ENCODE assay signal across 8 cellular contexts in the genomic region with DNA sequence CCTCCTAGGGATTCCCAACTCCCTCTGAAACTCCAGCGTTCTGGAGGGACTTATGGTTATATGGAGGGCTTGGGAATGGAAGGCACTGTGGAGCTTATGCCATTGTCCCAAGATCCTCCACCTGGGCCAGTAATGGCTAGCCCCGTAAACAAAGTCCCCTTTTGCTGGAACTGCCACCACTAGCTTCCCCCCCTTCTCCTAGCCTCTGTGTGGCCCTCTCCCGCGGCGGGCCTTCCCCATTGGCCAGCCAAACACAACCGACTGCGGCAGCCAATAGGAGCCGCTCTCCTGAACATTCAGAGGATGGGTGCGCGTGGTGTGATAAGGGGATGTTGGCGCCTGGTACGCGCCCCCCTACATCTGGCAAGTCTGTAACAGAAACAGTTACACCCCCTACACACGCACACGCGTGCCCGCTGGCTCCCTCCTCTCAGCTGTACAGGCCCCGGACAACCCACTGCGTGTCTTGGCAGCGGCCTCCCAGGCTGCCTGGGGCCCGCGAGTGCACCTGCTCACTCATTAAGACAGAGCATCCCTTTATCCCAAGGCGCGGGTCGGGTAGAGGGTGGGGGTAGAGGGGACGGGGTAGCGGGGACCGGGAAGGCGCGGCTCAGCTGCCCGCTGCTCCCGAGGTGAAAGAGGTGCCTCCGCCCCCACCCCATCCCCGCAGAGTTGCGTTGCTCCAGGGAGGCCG. TPM values are rescaled to one million over a fixed set of nuclear protein-coding genes. Genes with fewer than 3 reads are reported as not detected.
A peak's percentile ranks its signal among the peaks of the same experiment; 100 is the strongest.
DNase-seq lines count a peak whose midpoint lies in the region; ATAC-seq and TF ChIP-seq lines count a peak whose summit lies in the region.

No MANE protein-coding gene starts in this region.

- H3K27me3 Mint-ChIP-seq in natural killer cell treated with Interleukin-12 subunit alpha and Interleukin-12 subunit beta and Interleukin-15 and Interleukin-18, amount 100 ng/mL, for 72 hours, result peaks cover 0 to 3% of the 10 kb centered on the region in 2 donors

- no peaks in the 10 kb centered on the region for H3K36me3 Mint-ChIP-seq in natural killer cell treated with Interleukin-12 subunit alpha and Interleukin-12 subunit beta and Interleukin-15 and Interleukin-18, amount 100 ng/mL, for 72 hours

- peak overlapping the region; percentile 93 for H3K4me3 Mint-ChIP-seq in natural killer cell treated with Interleukin-12 subunit alpha and Interleukin-12 subunit beta and Interleukin-15 and Interleukin-18, amount 100 ng/mL, for 72 hours

- ATAC-seq in GM19043 (IDR thresholded peaks at IDR 0.05; ENCODE audit: low read depth, unreplicated experiment) (peak; percentile 73), HG03354 (IDR thresholded peaks at IDR 0.05; ENCODE audit: poor library complexity, severe bottlenecking, unreplicated experiment) (peak; percentile 81), esophagus mucosa (peak; percentile 43)
- peak; percentile 78 to 82 for ATAC-seq in natural killer cell treated with Interleukin-12 subunit alpha and Interleukin-12 subunit beta and Interleukin-15 and Interleukin-18, amount 100 ng/mL, for 72 hours

- no peak for TF ChIP-seq CTCF in BJ (IDR thresholded peaks at IDR 0.05; ENCODE audit: insufficient read depth, low read depth, low read length)

- H3K9me3 Mint-ChIP-seq in natural killer cell treated with Interleukin-12 subunit alpha and Interleukin-12 subunit beta and Interleukin-15 and Interleukin-18, amount 100 ng/mL, for 72 hours, result no peaks in the 10 kb centered on the region

- POLR2A ChIA-PET in BJ (lab: Charles Lee), result no interaction called here

- H3K27me3 ChIP-seq in BJ (ENCODE audit: control insufficient read depth, insufficient read depth, low read length), result no peaks in the 10 kb centered on the region

- peak overlapping the region; percentile 44 for H3K4me3 ChIP-seq in BJ (ENCODE audit: low read depth, low read length)

- peaks cover 35 to 42% of the 10 kb centered on the region in 2 donors for H3K4me1 Mint-ChIP-seq in natural killer cell treated with Interleukin-12 subunit alpha and Interleukin-12 subunit beta and Interleukin-15 and Interleukin-18, amount 100 ng/mL, for 72 hours (ENCODE audit: low read depth in 2 of 2)

- DNase-seq in BJ (ENCODE audit: low read depth), result no peak
- peak; percentile 80 for DNase-seq in NCI-H748 treated with DMSO at 0.1 percent for 48 hours (lab: John Stamatoyannopoulos, UW)
- DNase-seq in activated T-cell treated with anti-CD3 and anti-CD28 coated beads for 24 hours (ENCODE audit: low read depth), result peak; percentile 41
- peak; percentile 66 for DNase-seq in natural killer cell treated with Interleukin-12 subunit alpha and Interleukin-12 subunit beta and Interleukin-15 and Interleukin-18, amount 100 ng/mL, for 72 hours (ENCODE audit: low spot score)

- CTCF ChIA-PET in BJ (lab: Yijun Ruan, JAX), result interaction anchor here (0.7 to 1.6 kb wide), 3 partner anchors 21 to 110 kb away, joined by 3 read pairs; no protein-coding TSS in a partner anchor

- H3K27ac Mint-ChIP-seq in natural killer cell treated with Interleukin-12 subunit alpha and Interleukin-12 subunit beta and Interleukin-15 and Interleukin-18, amount 100 ng/mL, for 72 hours, result peak overlapping the region; percentile 47 to 96

- peak overlapping the region; percentile 95 for H3K27ac ChIP-seq in temporal lobe (ENCODE audit: low read depth, low read length)

- no peaks in the 10 kb centered on the region for H3K36me3 ChIP-seq in BJ (ENCODE audit: control insufficient read depth, insufficient read depth, low read length)

RNA-seq across cellular contexts. Expression of a gene that starts 0.9 kb away (rescaled TPM):
- 4.6 and 5.1 TPM in 2 replicates for polyA plus RNA-seq in BJ (2011; rRNA removed)
- polyA minus RNA-seq in BJ (2011; rRNA and poly(A)+ RNA removed), result 2.1 and 2.2 TPM in 2 replicates
- total RNA-seq in esophagus mucosa (0.20 TPM), temporal lobe (24.1 TPM)
- 10 to 100 TPM; 25.4 to 44.2 TPM for total RNA-seq in natural killer cell treated with Interleukin-12 subunit alpha and Interleukin-12 subunit beta and Interleukin-15 and Interleukin-18, amount 100 ng/mL, for 72 hours

RNA-seq across cellular contexts. Expression of a gene that starts 5.3 kb away (rescaled TPM):
- polyA plus RNA-seq in BJ (2011; rRNA removed), result 23.2 and 27.8 TPM in 2 replicates
- polyA minus RNA-seq in BJ (2011; rRNA and poly(A)+ RNA removed), result 9.8 and 13.2 TPM in 2 replicates
- 21.9 TPM for total RNA-seq in esophagus mucosa
- total RNA-seq in natural killer cell treated with Interleukin-12 subunit alpha and Interleukin-12 subunit beta and Interleukin-15 and Interleukin-18, amount 100 ng/mL, for 72 hours, result 10 to 100 TPM; 38.6 to 49.1 TPM
- 7.9 TPM for total RNA-seq in temporal lobe

Comparison
In these comparisons a context has a peak if more than half of its experiments do, and no peak if none do; other contexts are left out.
1. RNA of a gene that starts 0.9 kb away (total RNA-seq): 25.4 to 44.2 TPM in natural killer cell treated with Interleukin-12 subunit alpha and Interleukin-12 subunit beta and Interleukin-15 and Interleukin-18, amount 100 ng/mL, for 72 hours and 24.1 TPM in temporal lobe (single experiment); 0.20 TPM in esophagus mucosa (single experiment); every median in the first group is over 10 times any median in the second.
2. Peak in every context shown above with its lines, with median percentiles within 50 percentile points of each other: ATAC-seq.